19 cellular contexts compared by ENCODE assay signal in genomic region chr7:1325246-1325645, GRCh38.
"Had no signal": no experiment of that assay in that cellular context is flagged by ENCODE, and none has a peak within 500 bp of the region (broad histone marks: within the 10 kb centered on the region; RNA-seq: fewer than 3 reads in every experiment).

No MANE protein-coding gene starts in this region.

- DNase-seq: activated CD4-positive, alpha-beta T cell treated with anti-CD3 and anti-CD28 coated beads for 4 hours; activated CD8-positive, alpha-beta memory T cell treated with anti-CD3 and anti-CD28 coated beads, Interleukin-2, amount 50 U/mL, for 4 hours; activated CD8-positive, alpha-beta T cell treated with anti-CD3 and anti-CD28 coated beads for 36 hours; central memory CD4-positive, alpha-beta T cell; Kasumi-1; KBM-7; NCI-H1048; NCI-H146; NCI-H187 treated with DMSO at 0.1 percent for 48 hours; NCI-H2081 treated with DMSO at 0.1 percent for 48 hours; NCI-H446; NCI-H524; PC-3; SIG-M5; T-helper 1 cell had no signal

- H3K4me3 Mint-ChIP-seq: activated CD8-positive, alpha-beta T cell treated with anti-CD3 and anti-CD28 coated beads for 36 hours; activated naive CD4-positive, alpha-beta T cell treated with anti-CD3 and anti-CD28 coated beads, Interleukin-2, amount 50 U/mL, for 24 hours had no signal

- H3K4me1 Mint-ChIP-seq: activated naive CD4-positive, alpha-beta T cell treated with anti-CD3 and anti-CD28 coated beads, Interleukin-2, amount 50 U/mL, for 24 hours had no signal

- H3K9me3 Mint-ChIP-seq: activated CD8-positive, alpha-beta T cell treated with anti-CD3 and anti-CD28 coated beads for 36 hours; activated naive CD4-positive, alpha-beta T cell treated with anti-CD3 and anti-CD28 coated beads, Interleukin-2, amount 50 U/mL, for 24 hours had no signal

- H3K9me3 ChIP-seq: breast epithelium had no signal

- ATAC-seq: activated CD4-positive, CD25-positive, alpha-beta regulatory T cell treated with anti-CD3 and anti-CD28 coated beads, Interleukin-2, amount 50 U/mL, for 24 hours; activated CD8-positive, alpha-beta T cell treated with anti-CD3 and anti-CD28 coated beads for 36 hours; PC-3 had no signal

- H3K36me3 ChIP-seq: breast epithelium had no signal

- FAIRE-seq: RCC 7860 had no signal

- H3K27ac Mint-ChIP-seq: activated CD8-positive, alpha-beta T cell treated with anti-CD3 and anti-CD28 coated beads for 36 hours; activated naive CD4-positive, alpha-beta T cell treated with anti-CD3 and anti-CD28 coated beads, Interleukin-2, amount 50 U/mL, for 24 hours had no signal

- H3K27ac ChIP-seq: breast epithelium had no signal

- H3K4me3 ChIP-seq: breast epithelium had no signal

- H3K36me3 Mint-ChIP-seq: activated naive CD4-positive, alpha-beta T cell treated with anti-CD3 and anti-CD28 coated beads, Interleukin-2, amount 50 U/mL, for 24 hours had no signal
